In genomic region chr20:23103284-23104018, GRCh38 we compare ENCODE assay signal across 20 cellular contexts. TPM values are rescaled to one million over a fixed set of nuclear protein-coding genes. Genes with fewer than 3 reads are reported as not detected.
A peak's percentile ranks its signal among the peaks of the same experiment; 100 is the strongest.
DNase-seq lines count a peak whose midpoint lies in the region; ATAC-seq and TF ChIP-seq lines count a peak whose summit lies in the region.
"Had no signal": no experiment of that assay in that cellular context is flagged by ENCODE, and none has a peak within 500 bp of the region (broad histone marks: within the 10 kb centered on the region; RNA-seq: fewer than 3 reads in every experiment).

No MANE protein-coding gene starts in this region.

- TF ChIP-seq POLR2A in stomach (IDR thresholded peaks at IDR 0.05) = no peak

- H3K27me3 ChIP-seq in ascending aorta (no peaks in the 10 kb centered on the region), right cardiac atrium (ENCODE audit: control insufficient read depth, insufficient read depth) (no peaks in the 10 kb centered on the region), stomach (no peaks in the 10 kb centered on the region)
- H3K27me3 ChIP-seq: SJSA1 had no signal

- TF ChIP-seq CTCF in ascending aorta (IDR thresholded peaks at IDR 0.05) (no peak), stomach (IDR thresholded peaks at IDR 0.05) (no peak)

- H3K36me3 ChIP-seq in ascending aorta (no peaks in the 10 kb centered on the region), stomach (no peaks in the 10 kb centered on the region)
- H3K36me3 ChIP-seq: SJSA1 had no signal

- peak overlapping the region in 1 of 10 donors; percentile 65 for H3K27ac Mint-ChIP-seq in naive thymus-derived CD8-positive, alpha-beta T cell
- H3K27ac Mint-ChIP-seq: activated CD8-positive, alpha-beta memory T cell treated with anti-CD3 and anti-CD28 coated beads, Interleukin-2, amount 10 ng/mL, durations not matched to agents 7 days and 5 days; progenitor cell of endocrine pancreas had no signal

- H3K4me1 ChIP-seq in ascending aorta (no peaks in the 10 kb centered on the region), right cardiac atrium (ENCODE audit: control insufficient read depth, insufficient read depth, low read length) (peaks cover 7% of the 10 kb centered on the region), stomach (peaks cover 5 to 26% (median 14%) of the 10 kb centered on the region in 4 donors)

- peaks cover 0 to 3% (median 0%) of the 10 kb centered on the region in 4 donors for H3K4me1 Mint-ChIP-seq in naive thymus-derived CD8-positive, alpha-beta T cell
- H3K4me1 Mint-ChIP-seq: activated CD8-positive, alpha-beta memory T cell treated with anti-CD3 and anti-CD28 coated beads, Interleukin-2, amount 10 ng/mL, durations not matched to agents 7 days and 5 days had no signal

- H3K27me3 Mint-ChIP-seq in naive thymus-derived CD8-positive, alpha-beta T cell = no peaks in the 10 kb centered on the region

- H3K27ac ChIP-seq in ascending aorta (peak overlapping the region; percentile 43 to 69), right cardiac atrium (ENCODE audit: low read length) (peak overlapping the region; percentile 86), stomach (peak overlapping the region in 4 of 5 donors; percentile 21 to 59 (median 46))
- H3K27ac ChIP-seq: C4-2B, SJSA1 had no signal

- H3K9me3 ChIP-seq in ascending aorta = no peaks in the 10 kb centered on the region
- H3K9me3 ChIP-seq in right cardiac atrium (ENCODE audit: control insufficient read depth, low read length) = no peaks in the 10 kb centered on the region
- no peaks in the 10 kb centered on the region for H3K9me3 ChIP-seq in stomach
- H3K9me3 ChIP-seq: SJSA1 had no signal

- H3K9me3 Mint-ChIP-seq in naive thymus-derived CD8-positive, alpha-beta T cell = no peaks in the 10 kb centered on the region

- TF ChIP-seq EP300 in stomach (IDR thresholded peaks at IDR 0.05) = no peak

- ATAC-seq in right cardiac atrium (peak; percentile 36 to 76), HG03025 (IDR thresholded peaks at IDR 0.05; ENCODE audit: low FRiP score, unreplicated experiment) (no peak), GM19023 (IDR thresholded peaks at IDR 0.05; ENCODE audit: unreplicated experiment) (no peak)
- ATAC-seq in naive thymus-derived CD8-positive, alpha-beta T cell = no peak
- ATAC-seq: activated CD8-positive, alpha-beta memory T cell treated with anti-CD3 and anti-CD28 coated beads, Interleukin-2, amount 10 ng/mL, durations not matched to agents 7 days and 5 days; GM12878; K562 had no signal

- H3K4me3 ChIP-seq in ascending aorta (no peak overlapping the region), right cardiac atrium (ENCODE audit: low read length) (no peak overlapping the region), stomach (no peak overlapping the region)
- H3K4me3 ChIP-seq: GM12878, K562, SJSA1 had no signal

- POLR2A ChIA-PET in naive thymus-derived CD8-positive, alpha-beta T cell (lab: Charles Lee) = no interaction called here

- whole genome bisulfite sequencing in right cardiac atrium = 64% methylated on average over 11 of the region's 11 CpGs
- WGBS in stomach, 5 donors = 67 to 87% (median 81%) methylated on average over 11 of the region's 11 CpGs

- DNase-seq in Kasumi-1 (lab: John Stamatoyannopoulos, UW) = peak; percentile 54 to 79
- no peak for DNase-seq in ascending aorta (ENCODE audit: low spot score in 2 of 2)
- no peak for DNase-seq in right cardiac atrium
- no peak for DNase-seq in stomach
- no peak for DNase-seq in NCI-H2107 (lab: John Stamatoyannopoulos, UW)
- DNase-seq in naive thymus-derived CD8-positive, alpha-beta T cell = no peak
- DNase-seq: activated CD8-positive, alpha-beta memory T cell treated with anti-CD3 and anti-CD28 coated beads, Interleukin-2, amount 10 ng/mL, durations not matched to agents 7 days and 5 days; activated naive CD4-positive, alpha-beta T cell treated with anti-CD3 and anti-CD28 coated beads, Interleukin-2, amount 50 U/mL, for 16 hours; cerebellar nuclear complex; NCI-H1930; NCI-H774; stimulated activated naive CD4-positive, alpha-beta T cell had no signal

- intact Hi-C loops in ascending aorta (cut with DNase I) (no loop called here), right cardiac atrium (cut with DNase I) (no loop called here), stomach (cut with DNase I; ENCODE audit: low total_unique reads) (no loop called here)

- no peaks in the 10 kb centered on the region for H3K36me3 Mint-ChIP-seq in naive thymus-derived CD8-positive, alpha-beta T cell
- H3K36me3 Mint-ChIP-seq: activated CD8-positive, alpha-beta memory T cell treated with anti-CD3 and anti-CD28 coated beads, Interleukin-2, amount 10 ng/mL, durations not matched to agents 7 days and 5 days had no signal

- no peak overlapping the region for H3K4me3 Mint-ChIP-seq in naive thymus-derived CD8-positive, alpha-beta T cell
- H3K4me3 Mint-ChIP-seq: activated CD8-positive, alpha-beta memory T cell treated with anti-CD3 and anti-CD28 coated beads, Interleukin-2, amount 10 ng/mL, durations not matched to agents 7 days and 5 days had no signal

RNA-seq across cellular contexts. Expression of gene CD93, which starts 17.3 kb away (rescaled TPM):
- total RNA-seq in ascending aorta (206 TPM), right cardiac atrium (10 to 100 TPM; 25.6 to 51.6 (median 41.7) TPM), stomach (10 to 100 TPM in 3 of 5 donors, 1 to 10 TPM in 2; 2.9 to 63.5 (median 13.8) TPM)
- polyA plus RNA-seq in right cardiac atrium (14.1 TPM), stomach (1 to 10 TPM; 3.4 to 5.3 (median 4.1) TPM)
- under 1 TPM; 0.10 to 0.11 TPM for total RNA-seq in naive thymus-derived CD8-positive, alpha-beta T cell
- polyA plus RNA-seq in naive thymus-derived CD8-positive, alpha-beta T cell = under 1 TPM in 2 of 3 donors, not detected in 1; 0.03 to 0.20 TPM
- total RNA-seq: fibroblast of lung, progenitor cell of endocrine pancreas, SJSA1 had no signal

RNA-seq across cellular contexts. Expression of gene THBD, which starts 54.0 kb away (rescaled TPM):
- 326 TPM for total RNA-seq in ascending aorta
- total RNA-seq in right cardiac atrium = 10 to 100 TPM; 15.4 to 48.1 (median 18.5) TPM
- 17.5 TPM for polyA plus RNA-seq in right cardiac atrium
- total RNA-seq in stomach = 10 to 100 TPM in 4 of 5 donors, 1 to 10 TPM in 1; 2.7 to 83.5 (median 37.5) TPM
- polyA plus RNA-seq in stomach = 10 to 100 TPM; 14.6 to 19.7 (median 18.2) TPM
- total RNA-seq in naive thymus-derived CD8-positive, alpha-beta T cell = under 1 TPM; 0.13 to 0.27 TPM
- not detected for polyA plus RNA-seq in naive thymus-derived CD8-positive, alpha-beta T cell
- total RNA-seq: activated CD8-positive, alpha-beta memory T cell treated with anti-CD3 and anti-CD28 coated beads, Interleukin-2, amount 10 ng/mL, durations not matched to agents 7 days and 5 days; GM12878 had no signal
- polyA plus RNA-seq: GM12878 had no signal

Comparison
In these comparisons a context has a peak if more than half of its experiments do, and no peak if none do; other contexts are left out.
1. DNase-seq: peak in Kasumi-1 (2 of 2); none in ascending aorta (0 of 2), right cardiac atrium (0 of 3), stomach (single experiment), NCI-H2107 (single experiment) and naive thymus-derived CD8-positive, alpha-beta T cell (0 of 10).
2. ATAC-seq: peak in right cardiac atrium (2 of 2); none in HG03025 (single experiment), GM19023 (single experiment) and naive thymus-derived CD8-positive, alpha-beta T cell (0 of 2).
3. Peak in every context shown above with its lines, with median percentiles within 50 percentile points of each other: H3K27ac ChIP-seq.